In genomic region chr14:64500088-64500487, GRCh38 we compare ENCODE assay signal across 14 cellular contexts. TPM values are rescaled to one million over a fixed set of nuclear protein-coding genes. Genes with fewer than 3 reads are reported as not detected.
DNase-seq lines count a peak whose midpoint lies in the region; ATAC-seq and TF ChIP-seq lines count a peak whose summit lies in the region.
"Had no signal": no experiment of that assay in that cellular context is flagged by ENCODE, and none has a peak within 500 bp of the region (broad histone marks: within the 10 kb centered on the region; RNA-seq: fewer than 3 reads in every experiment).

No MANE protein-coding gene starts in this region.

- H3K36me3 Mint-ChIP-seq in T-helper 2 cell treated with Interferon-gamma antibody and Interleukin-4, amounts not matched to agents 5 μg/mL and 100 μg/mL, for 36 hours (ENCODE audit: low read depth), result peaks cover 45% of the 10 kb centered on the region
- H3K36me3 Mint-ChIP-seq in neural crest cell (ENCODE audit: low read depth), result no peaks in the 10 kb centered on the region
- no peaks in the 10 kb centered on the region for H3K36me3 Mint-ChIP-seq in glutamatergic neuron (ENCODE audit: unreplicated experiment)

- no peak for TF ChIP-seq RAD21 in Ishikawa (IDR thresholded peaks at IDR 0.05; ENCODE audit: low read depth)

- no peak for TF ChIP-seq EP300 in Ishikawa (IDR thresholded peaks at IDR 0.05; ENCODE audit: borderline replicate concordance)

- peaks cover 40% of the 10 kb centered on the region for H3K4me1 Mint-ChIP-seq in T-helper 2 cell treated with Interferon-gamma antibody and Interleukin-4, amounts not matched to agents 5 μg/mL and 100 μg/mL, for 36 hours (ENCODE audit: low read depth)
- peaks cover 21% of the 10 kb centered on the region for H3K4me1 Mint-ChIP-seq in neural crest cell
- H3K4me1 Mint-ChIP-seq in glutamatergic neuron (ENCODE audit: low read depth, unreplicated experiment), result peaks cover 10% of the 10 kb centered on the region

- DNase-seq in T-helper 2 cell treated with Interferon-gamma antibody and Interleukin-4, amounts not matched to agents 5 μg/mL and 100 μg/mL, for 36 hours (ENCODE audit: low spot score), result no peak
- no peak for DNase-seq in T-helper 2 cell
- DNase-seq in amniotic epithelial cell (ENCODE audit: low read depth), result peak; percentile 48
- no peak for DNase-seq in neural crest cell (ENCODE audit: low read depth, low spot score)
- DNase-seq in NCI-H748 treated with DMSO at 0.1 percent for 48 hours (lab: John Stamatoyannopoulos, UW), result no peak
- DNase-seq in glutamatergic neuron, result no peak
- DNase-seq: cerebellar nuclear complex; left colon; NCI-H1436 treated with DMSO at 0.1 percent for 48 hours; NCI-H774; stimulated activated CD4-positive, alpha-beta T cell treated with anti-CD3 and anti-CD28 coated beads, Interleukin-4, amount 100 ng/mL, for 1 hour; SW 1271 had no signal

- peak overlapping the region; percentile 97 for H3K4me3 Mint-ChIP-seq in T-helper 2 cell treated with Interferon-gamma antibody and Interleukin-4, amounts not matched to agents 5 μg/mL and 100 μg/mL, for 36 hours
- H3K4me3 Mint-ChIP-seq in neural crest cell, result peak overlapping the region; percentile 32
- H3K4me3 Mint-ChIP-seq in glutamatergic neuron (ENCODE audit: unreplicated experiment), result no peak overlapping the region

- no peak for ATAC-seq in GM18498 (IDR thresholded peaks at IDR 0.05; ENCODE audit: unreplicated experiment)
- ATAC-seq: left colon had no signal

- peaks cover 1% of the 10 kb centered on the region for H3K27me3 Mint-ChIP-seq in T-helper 2 cell treated with Interferon-gamma antibody and Interleukin-4, amounts not matched to agents 5 μg/mL and 100 μg/mL, for 36 hours (ENCODE audit: low read depth)
- H3K27me3 Mint-ChIP-seq in neural crest cell (ENCODE audit: low read depth) (no peaks in the 10 kb centered on the region), glutamatergic neuron (ENCODE audit: unreplicated experiment) (peaks cover 6% of the 10 kb centered on the region)

- H3K9me3 Mint-ChIP-seq in T-helper 2 cell treated with Interferon-gamma antibody and Interleukin-4, amounts not matched to agents 5 μg/mL and 100 μg/mL, for 36 hours, result no peaks in the 10 kb centered on the region
- H3K9me3 Mint-ChIP-seq in neural crest cell (no peaks in the 10 kb centered on the region), glutamatergic neuron (ENCODE audit: unreplicated experiment) (peaks cover 6% of the 10 kb centered on the region)

- peak overlapping the region; percentile 79 for H3K27ac Mint-ChIP-seq in T-helper 2 cell treated with Interferon-gamma antibody and Interleukin-4, amounts not matched to agents 5 μg/mL and 100 μg/mL, for 36 hours
- H3K27ac Mint-ChIP-seq in neural crest cell (ENCODE audit: unreplicated experiment) (no peak overlapping the region), glutamatergic neuron (ENCODE audit: unreplicated experiment) (no peak overlapping the region)

- TF ChIP-seq CTCF in neural crest cell (conservative IDR thresholded peaks at IDR 0.05) (no peak), glutamatergic neuron (IDR thresholded peaks at IDR 0.05; ENCODE audit: partially characterized antibody, unreplicated experiment) (no peak)

TF ChIP-seq in Ishikawa, 13 proteins besides CTCF, POLR2A, EP300 and RAD21:
- TF ChIP-seq ZBTB7A (IDR thresholded peaks at IDR 0.05; ENCODE audit: low read depth) (no peak), CEBPB (IDR thresholded peaks at IDR 0.05) (peak; percentile 59), REST (IDR thresholded peaks at IDR 0.05; ENCODE audit: low read depth) (no peak), MAX (IDR thresholded peaks at IDR 0.05) (no peak), YY1 (IDR thresholded peaks at IDR 0.05; ENCODE audit: low read depth) (no peak), FOXM1 (IDR thresholded peaks at IDR 0.05; ENCODE audit: borderline replicate concordance, low read depth) (no peak), NFIC (IDR thresholded peaks at IDR 0.05) (no peak)

RNA-seq across cellular contexts. Expression of gene ZBTB25, which starts 3.5 kb away (rescaled TPM):
- total RNA-seq in neural crest cell (14.1 and 14.4 TPM in 2 replicates), glutamatergic neuron (ENCODE audit: unreplicated experiment) (9.4 TPM)

RNA-seq across cellular contexts. Expression of gene ZBTB1, which starts 4.5 kb away (rescaled TPM):
- total RNA-seq in neural crest cell, result 36.0 and 41.4 TPM in 2 replicates
- 16.6 TPM for total RNA-seq in glutamatergic neuron (ENCODE audit: unreplicated experiment)

RNA-seq across cellular contexts. Expression of gene AKAP5, which starts 34.8 kb away (rescaled TPM):
- total RNA-seq in neural crest cell (1.3 and 1.4 TPM in 2 replicates), glutamatergic neuron (ENCODE audit: unreplicated experiment) (0.15 TPM)

RNA-seq across cellular contexts. Expression of gene HSPA2, which starts 40.5 kb away (rescaled TPM):
- total RNA-seq in neural crest cell (2.6 and 2.7 TPM in 2 replicates), glutamatergic neuron (ENCODE audit: unreplicated experiment) (23.9 TPM)

RNA-seq across cellular contexts. Expression of gene PPP1R36, which starts 49.7 kb away (rescaled TPM):
- 0.33 and 1.1 TPM in 2 replicates for total RNA-seq in neural crest cell
- total RNA-seq in glutamatergic neuron (ENCODE audit: unreplicated experiment), result 2.4 TPM
